Comparison of ENCODE assay signal across 18 cellular contexts in the genomic region with DNA sequence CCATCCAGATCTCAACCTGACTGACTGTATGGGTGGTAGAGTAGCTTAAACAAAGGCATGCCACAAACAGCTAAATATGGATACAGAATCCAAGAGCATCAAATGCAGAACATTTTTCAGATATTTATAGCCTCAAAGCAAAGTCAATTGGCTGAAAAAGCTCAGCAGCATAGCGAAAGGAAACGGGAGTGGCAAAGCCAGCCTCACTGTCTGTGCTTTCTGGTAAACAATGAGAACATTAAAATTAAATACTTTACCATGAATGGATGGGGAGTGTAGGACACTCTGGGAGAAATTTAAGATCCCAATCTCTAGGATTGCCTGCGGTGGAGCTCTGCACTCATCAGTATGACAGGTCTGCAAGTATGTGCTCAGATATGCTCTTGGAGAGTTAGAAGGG. TPM values are rescaled to one million over a fixed set of nuclear protein-coding genes. Genes with fewer than 3 reads are reported as not detected.
DNase-seq lines count a peak whose midpoint lies in the region; ATAC-seq and TF ChIP-seq lines count a peak whose summit lies in the region.
"Had no signal": no experiment of that assay in that cellular context is flagged by ENCODE, and none has a peak within 500 bp of the region (broad histone marks: within the 10 kb centered on the region; RNA-seq: fewer than 3 reads in every experiment).

No MANE protein-coding gene starts in this region.

- ATAC-seq in gastrocnemius medialis (no peak), HG02759 (IDR thresholded peaks at IDR 0.05; ENCODE audit: unreplicated experiment) (no peak)
- ATAC-seq: activated CD4-positive, CD25-positive, alpha-beta regulatory T cell treated with anti-CD3 and anti-CD28 coated beads, Interleukin-2, amount 50 U/mL, for 24 hours had no signal

- H3K4me1 ChIP-seq in smooth muscle cell (ENCODE audit: low read depth) (peaks cover 23% of the 10 kb centered on the region), gastrocnemius medialis (peaks cover 15 to 16% of the 10 kb centered on the region in 2 donors)

- H3K36me3 ChIP-seq in smooth muscle cell (ENCODE audit: low read depth) (no peaks in the 10 kb centered on the region), gastrocnemius medialis (no peaks in the 10 kb centered on the region)

- H3K9me3 ChIP-seq in smooth muscle cell (replicated peaks; ENCODE audit: low read depth), result no peaks in the 10 kb centered on the region
- H3K9me3 ChIP-seq in gastrocnemius medialis, result no peaks in the 10 kb centered on the region

- H4K20me1 ChIP-seq in smooth muscle cell (ENCODE audit: low read depth), result peaks cover 71% of the 10 kb centered on the region

- H3K4me2 ChIP-seq in smooth muscle cell, result peak overlapping the region; percentile 38

- H3K4me3 ChIP-seq in WI38 (ENCODE audit: low read depth, low read length), result peak overlapping the region; percentile 33
- no peak overlapping the region for H3K4me3 ChIP-seq in smooth muscle cell
- peak overlapping the region in 1 of 4 donors; percentile 22 for H3K4me3 ChIP-seq in gastrocnemius medialis

- peak; percentile 14 for DNase-seq in DMS153 treated with DMSO at 0.1 percent for 48 hours (lab: John Stamatoyannopoulos, UW; ENCODE audit: unreplicated experiment)
- DNase-seq in DMS153 (lab: John Stamatoyannopoulos, UW), result no peak
- peak; percentile 50 for DNase-seq in fibroblast of peridontal ligament (ENCODE audit: extremely low read depth)
- no peak for DNase-seq in smooth muscle cell (lab: John Stamatoyannopoulos, UW; ENCODE audit: unreplicated experiment)
- DNase-seq in superior temporal gyrus (ENCODE audit: extremely low spot score), result no peak
- DNase-seq in gastrocnemius medialis, result no peak
- DNase-seq: CD4-positive, alpha-beta T cell; cortex of kidney; foreskin melanocyte; immature natural killer cell; NCI-H1092; NCI-H345; OCI-M1; stimulated activated CD4-positive, alpha-beta T cell treated with anti-CD3 and anti-CD28 coated beads, Interleukin-2, amount 100 ng/mL, for 48 hours had no signal

- intact Hi-C loops in gastrocnemius medialis (cut with DNase I; ENCODE audit: low total_unique reads), result no loop called here

- H3K27ac ChIP-seq in smooth muscle cell (ENCODE audit: low read depth) (peak overlapping the region; percentile 15), gastrocnemius medialis (peak overlapping the region in 2 of 4 donors; percentile 13 to 49)
- H3K27ac ChIP-seq: 22Rv1 had no signal

- H3F3A ChIP-seq in smooth muscle cell (ENCODE audit: low read depth), result no peaks in the 10 kb centered on the region

- H3K9ac ChIP-seq in smooth muscle cell (ENCODE audit: low read depth), result no peak overlapping the region

- in situ Hi-C loops in gastrocnemius medialis (cut with MboI; ENCODE audit: low sequenced_read_pairs in 4 of 4), result no loop called here

- WGBS in smooth muscle cell (ENCODE audit: low lambda C conversion rate), result 49% methylated on average over 3 of the region's 3 CpGs

- peaks cover 74% of the 10 kb centered on the region for H3K79me2 ChIP-seq in smooth muscle cell (ENCODE audit: low read depth)

- no peak for TF ChIP-seq POLR2A in gastrocnemius medialis (IDR thresholded peaks at IDR 0.05)

- H2AFZ ChIP-seq in smooth muscle cell (ENCODE audit: low read depth), result no peak overlapping the region

- H3K27me3 ChIP-seq in smooth muscle cell (ENCODE audit: low read depth) (no peaks in the 10 kb centered on the region), gastrocnemius medialis (no peaks in the 10 kb centered on the region)

- TF ChIP-seq CTCF in WI38 (IDR thresholded peaks at IDR 0.05; ENCODE audit: low read depth, low read length), result no peak
- no peak for TF ChIP-seq CTCF in smooth muscle cell (IDR thresholded peaks at IDR 0.05; ENCODE audit: borderline replicate concordance, insufficient read depth, poor library complexity, severe bottlenecking)
- no peak for TF ChIP-seq CTCF in gastrocnemius medialis (IDR thresholded peaks at IDR 0.05 in 4 of 5, conservative IDR thresholded peaks at IDR 0.05 in 1 of 5)

RNA-seq across cellular contexts. Expression of a gene that starts 4.4 kb away (rescaled TPM):
- 17.6 and 18.6 TPM in 2 replicates for total RNA-seq in smooth muscle cell
- 4.3 and 8.3 TPM in 2 replicates for polyA plus RNA-seq in smooth muscle cell
- 10 to 100 TPM in 1 of 4 donors, 1 to 10 TPM in 3; 7.6 to 13.4 (median 8.8) TPM for total RNA-seq in gastrocnemius medialis
- polyA plus RNA-seq: immature natural killer cell had no signal

Comparison
In these comparisons a context has a peak if more than half of its experiments do, and no peak if none do; other contexts are left out.
1. DNase-seq: peak in DMS153 treated with DMSO at 0.1 percent for 48 hours (single experiment) and fibroblast of peridontal ligament (single experiment); none in DMS153 (single experiment), smooth muscle cell (single experiment), superior temporal gyrus (single experiment) and gastrocnemius medialis (0 of 2).